14 cellular contexts compared by ENCODE assay signal in the genomic region with DNA sequence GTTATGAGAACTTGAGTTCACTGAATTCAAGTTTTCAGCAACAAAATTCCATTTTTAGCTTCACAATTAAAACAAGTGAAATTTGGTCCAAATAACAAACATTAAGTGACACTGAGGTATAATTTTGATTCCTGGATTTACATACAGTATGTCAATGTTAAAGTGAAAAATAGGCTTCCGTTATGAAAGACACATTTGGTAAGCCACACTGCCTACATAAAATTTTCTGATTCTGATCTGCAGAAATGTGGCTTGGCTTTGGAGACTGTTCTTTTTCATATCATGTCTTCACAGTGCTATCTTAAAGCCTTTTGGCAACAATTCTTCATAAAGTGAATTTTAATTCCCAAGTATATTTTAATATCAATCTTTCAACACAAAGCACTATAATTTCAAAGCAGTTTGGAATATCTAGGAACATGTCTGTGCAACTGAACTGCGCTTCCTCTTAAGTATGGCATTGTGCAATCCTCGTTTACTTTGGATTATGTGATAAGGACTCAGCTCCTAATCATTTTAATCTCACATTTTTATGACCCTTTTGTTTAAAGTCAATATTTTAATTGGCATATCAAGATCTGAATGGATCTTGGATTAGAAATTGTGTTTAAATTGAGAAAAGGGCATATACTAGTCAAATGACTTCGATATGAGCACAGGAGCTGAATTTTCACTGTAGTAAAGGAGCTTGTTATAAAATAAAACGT. TPM values are rescaled to one million over a fixed set of nuclear protein-coding genes. Genes with fewer than 3 reads are reported as not detected.
A peak's percentile ranks its signal among the peaks of the same experiment; 100 is the strongest.
DNase-seq lines count a peak whose midpoint lies in the region; ATAC-seq and TF ChIP-seq lines count a peak whose summit lies in the region.
"Had no signal": no experiment of that assay in that cellular context is flagged by ENCODE, and none has a peak within 500 bp of the region (broad histone marks: within the 10 kb centered on the region; RNA-seq: fewer than 3 reads in every experiment).

No MANE protein-coding gene starts in this region.

- H3K4me1 ChIP-seq in SJSA1 (replicated peaks) (peaks cover 66% of the 10 kb centered on the region), thymus (ENCODE audit: control insufficient read depth, insufficient read depth, low read length) (peaks cover 2% of the 10 kb centered on the region)

- peak; percentile 73 to 81 for ATAC-seq in activated naive CD4-positive, alpha-beta T cell treated with anti-CD3 and anti-CD28 coated beads, Interleukin-2, amount 50 U/mL, for 72 hours
- ATAC-seq in GM18909 (IDR thresholded peaks at IDR 0.05; ENCODE audit: poor library complexity, unreplicated experiment) (no peak), GM19324 (IDR thresholded peaks at IDR 0.05; ENCODE audit: low FRiP score, unreplicated experiment) (no peak)
- ATAC-seq: natural killer cell treated with Interleukin-12 subunit alpha and Interleukin-12 subunit beta and Interleukin-15 and Interleukin-18, amount 100 ng/mL, for 72 hours had no signal

- H3K36me3 ChIP-seq in SJSA1 (peaks cover 26% of the 10 kb centered on the region), thymus (ENCODE audit: control insufficient read depth, insufficient read depth) (no peaks in the 10 kb centered on the region)

- no peaks in the 10 kb centered on the region for H3K9me3 ChIP-seq in SJSA1 (replicated peaks)
- H3K9me3 ChIP-seq in thymus (ENCODE audit: control insufficient read depth) = no peaks in the 10 kb centered on the region

- H3K9me3 Mint-ChIP-seq in activated naive CD4-positive, alpha-beta T cell treated with anti-CD3 and anti-CD28 coated beads, Interleukin-2, amount 50 U/mL, for 72 hours = peaks cover 0 to 10% of the 10 kb centered on the region in 2 donors

- H3K4me3 ChIP-seq in SJSA1 = no peak overlapping the region
- no peak overlapping the region for H3K4me3 ChIP-seq in fibroblast of villous mesenchyme (ENCODE audit: low read depth, low read length)
- no peak overlapping the region for H3K4me3 ChIP-seq in thymus (ENCODE audit: low read length)
- H3K4me3 ChIP-seq: esophagus muscularis mucosa, skin epidermis had no signal

- peaks cover 4 to 32% of the 10 kb centered on the region in 2 donors for H3K36me3 Mint-ChIP-seq in activated naive CD4-positive, alpha-beta T cell treated with anti-CD3 and anti-CD28 coated beads, Interleukin-2, amount 50 U/mL, for 72 hours
- H3K36me3 Mint-ChIP-seq: natural killer cell treated with Interleukin-12 subunit alpha and Interleukin-12 subunit beta and Interleukin-15 and Interleukin-18, amount 100 ng/mL, for 72 hours had no signal

- TF ChIP-seq CTCF in fibroblast of villous mesenchyme (IDR thresholded peaks at IDR 0.05; ENCODE audit: insufficient read depth, low read depth, low read length) = no peak

- peak overlapping the region; percentile 16; the same call in 1 of the 2 replicates for H3K27ac ChIP-seq in SJSA1
- peak overlapping the region; percentile 8 for H3K27ac ChIP-seq in thymus (ENCODE audit: low read depth)
- H3K27ac ChIP-seq: esophagus muscularis mucosa had no signal

- 90% methylated on average over 5 of the region's 5 CpGs for WGBS in thymus

- H3K27ac Mint-ChIP-seq in activated naive CD4-positive, alpha-beta T cell treated with anti-CD3 and anti-CD28 coated beads, Interleukin-2, amount 50 U/mL, for 72 hours = no peak overlapping the region
- H3K27ac Mint-ChIP-seq: natural killer cell treated with Interleukin-12 subunit alpha and Interleukin-12 subunit beta and Interleukin-15 and Interleukin-18, amount 100 ng/mL, for 72 hours had no signal

- DNase-seq in activated naive CD4-positive, alpha-beta T cell treated with anti-CD3 and anti-CD28 coated beads, Interleukin-2, amount 50 U/mL, for 72 hours (ENCODE audit: low spot score in 2 of 2) = no peak
- no peak for DNase-seq in activated naive CD4-positive, alpha-beta T cell treated with anti-CD3 and anti-CD28 coated beads, Interleukin-2, amount 50 U/mL, for 16 hours
- DNase-seq in SJSA1 (ENCODE audit: low read depth in 1 of 2, low spot score in 2 of 2) = no peak
- peak; percentile 69 for DNase-seq in fibroblast of villous mesenchyme (ENCODE audit: low read depth)
- DNase-seq in NCI-H510A (lab: John Stamatoyannopoulos, UW) = no peak
- DNase-seq: NCI-H1436, OCI-M1, T1000 had no signal

- H3K27me3 ChIP-seq in SJSA1 (replicated peaks) (no peaks in the 10 kb centered on the region), thymus (ENCODE audit: control insufficient read depth, insufficient read depth) (no peaks in the 10 kb centered on the region)
- H3K27me3 ChIP-seq: esophagus muscularis mucosa had no signal

RNA-seq across cellular contexts. Expression of gene RBMS1, which starts 60.0 kb away (rescaled TPM):
- 10 to 100 TPM; 33.8 to 52.9 TPM for total RNA-seq in activated naive CD4-positive, alpha-beta T cell treated with anti-CD3 and anti-CD28 coated beads, Interleukin-2, amount 50 U/mL, for 72 hours
- total RNA-seq in SJSA1 (2014; rRNA removed; shearing (Covaris generic)) = 79.2 and 111 TPM in 2 replicates
- total RNA-seq in fibroblast of villous mesenchyme = 72.8 and 121 TPM in 2 replicates
- polyA plus RNA-seq in thymus = 53.7 TPM

Comparison
In these comparisons a context has a peak if more than half of its experiments do, and no peak if none do; other contexts are left out.
1. ATAC-seq: peak in activated naive CD4-positive, alpha-beta T cell treated with anti-CD3 and anti-CD28 coated beads, Interleukin-2, amount 50 U/mL, for 72 hours (2 of 2); none in GM18909 (single experiment) and GM19324 (single experiment).